35 cellular contexts compared by ENCODE assay signal in the genomic region with DNA sequence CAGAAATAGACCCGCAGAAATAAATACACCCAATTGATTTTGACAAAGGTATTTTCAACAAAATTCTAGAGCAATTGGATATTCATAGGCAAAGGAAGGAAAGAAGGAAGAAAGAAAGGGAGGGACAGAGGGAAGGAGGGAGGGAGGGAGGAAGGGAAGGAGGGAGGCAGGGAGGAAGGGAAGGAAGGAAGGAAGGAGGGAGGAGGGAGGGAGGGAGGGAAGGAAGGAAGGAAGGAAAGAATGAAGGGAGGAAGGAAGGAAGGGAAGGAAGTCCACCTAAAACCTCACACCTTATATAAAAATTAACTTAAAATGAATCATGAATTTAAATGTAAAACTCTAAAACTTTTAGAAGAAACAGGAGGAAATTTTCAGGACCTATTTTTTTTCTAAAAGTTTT.
"Had no signal": no experiment of that assay in that cellular context is flagged by ENCODE, and none has a peak within 500 bp of the region (broad histone marks: within the 10 kb centered on the region; RNA-seq: fewer than 3 reads in every experiment).

No MANE protein-coding gene starts in this region.

- H3K36me3 ChIP-seq: MG63 had no signal

- H3K9me3 ChIP-seq: MG63 had no signal

- H3K4me3 ChIP-seq: MG63 had no signal

- DNase-seq: Karpas-422, Kasumi-1, MG63, MM.1S, MV-4-11, NCI-H1048, NCI-H1092, NCI-H1092 treated with DMSO at 0.1 percent for 48 hours, NCI-H1105, NCI-H1105 treated with DMSO at 0.1 percent for 48 hours, NCI-H1417, NCI-H1417 treated with DMSO at 0.1 percent for 48 hours, NCI-H1436, NCI-H1436 treated with DMSO at 0.1 percent for 48 hours, NCI-H146, NCI-H1694, NCI-H1694 treated with DMSO at 0.1 percent for 48 hours, NCI-H187, NCI-H187 treated with DMSO at 0.1 percent for 48 hours, NCI-H1930, NCI-H2029, NCI-H2029 treated with DMSO at 0.1 percent for 48 hours, NCI-H2081, NCI-H2081 treated with DMSO at 0.1 percent for 48 hours, NCI-H2107, NCI-H2171, NCI-H2171 treated with DMSO at 0.1 percent for 48 hours, NCI-H2227 treated with DMSO at 0.1 percent for 48 hours, NCI-H226, NCI-H345, NCI-H446, NCI-H446 treated with DMSO at 0.1 percent for 48 hours, NCI-H510A, NCI-H510A treated with DMSO at 0.1 percent for 48 hours, NCI-H524 had no signal

- H3K27me3 ChIP-seq: MG63 had no signal
